In the genomic region with DNA sequence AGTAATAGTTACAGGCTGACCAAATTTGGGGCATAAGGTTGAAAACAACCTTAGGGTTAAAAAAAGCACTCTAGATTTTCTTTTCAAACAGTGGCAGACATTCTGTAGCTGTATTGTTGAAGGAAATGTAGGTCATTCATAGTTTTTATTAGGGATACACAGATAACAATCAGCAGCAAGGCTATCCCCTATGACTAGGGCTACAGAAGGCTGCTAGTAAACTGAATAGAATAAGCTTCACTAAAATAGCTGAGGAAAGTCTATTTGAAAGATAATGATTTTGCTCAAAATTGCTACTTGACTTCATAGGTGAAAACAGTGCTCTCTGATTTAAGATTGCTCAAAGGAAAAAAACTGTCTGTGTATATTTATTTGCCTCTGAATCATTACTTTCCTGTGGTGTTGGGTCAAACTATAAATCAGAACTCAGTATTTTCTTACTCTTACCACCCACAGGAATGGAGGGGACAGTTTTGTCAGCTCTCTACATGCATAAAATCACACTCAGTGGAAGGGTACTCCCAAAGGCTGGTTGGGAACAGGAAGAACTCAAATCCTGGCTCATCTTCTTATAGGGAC, we compare ENCODE assay signal across 23 cellular contexts. TPM values are rescaled to one million over a fixed set of nuclear protein-coding genes. Genes with fewer than 3 reads are reported as not detected.
A peak's percentile ranks its signal among the peaks of the same experiment; 100 is the strongest.
DNase-seq lines count a peak whose midpoint lies in the region; ATAC-seq, FAIRE-seq and TF ChIP-seq lines count a peak whose summit lies in the region.
"Had no signal": no experiment of that assay in that cellular context is flagged by ENCODE, and none has a peak within 500 bp of the region (broad histone marks: within the 10 kb centered on the region; RNA-seq: fewer than 3 reads in every experiment).

No MANE protein-coding gene starts in this region.

- CTCF ChIA-PET in PC-3 (lab: Charles Lee) (no interaction called here), K562 (lab: Yijun Ruan, JAX; ENCODE audit: low intra/inter-chr PET ratio) (no interaction called here)

- H3K4me2 ChIP-seq in PC-3 (ENCODE audit: low read length) = no peak overlapping the region
- H3K4me2 ChIP-seq in K562 (ENCODE audit: insufficient read depth, low read length) = no peak overlapping the region
- H3K4me2 ChIP-seq: PC-9 had no signal

- H3K27ac Mint-ChIP-seq in stimulated activated naive CD8-positive, alpha-beta T cell treated with anti-CD3 and anti-CD28 coated beads, Interleukin-15, amount 100 ng/mL, for 72 hours = no peak overlapping the region
- no peak overlapping the region for H3K27ac Mint-ChIP-seq in activated T-helper 2 cell treated with anti-CD3 and anti-CD28 coated beads, Interferon-gamma antibody, Interleukin-2, Interleukin-4, amounts not matched to agents 10 μg/mL and 5 μg/mL and 100 μg/mL, durations not matched to agents 14 hours and 24 hours and 36 hours
- H3K27ac Mint-ChIP-seq: CD4-positive, CD25-positive, alpha-beta regulatory T cell had no signal

- H3K79me2 ChIP-seq in PC-3 (ENCODE audit: low read length) = no peaks in the 10 kb centered on the region
- H3K79me2 ChIP-seq in K562 (ENCODE audit: control insufficient read depth, insufficient read depth, low read length) = no peaks in the 10 kb centered on the region

- H3K4me1 Mint-ChIP-seq in stimulated activated naive CD8-positive, alpha-beta T cell treated with anti-CD3 and anti-CD28 coated beads, Interleukin-15, amount 100 ng/mL, for 72 hours = no peaks in the 10 kb centered on the region
- H3K4me1 Mint-ChIP-seq in activated T-helper 2 cell treated with anti-CD3 and anti-CD28 coated beads, Interferon-gamma antibody, Interleukin-2, Interleukin-4, amounts not matched to agents 10 μg/mL and 5 μg/mL and 100 μg/mL, durations not matched to agents 14 hours and 24 hours and 36 hours (ENCODE audit: low read depth) = no peaks in the 10 kb centered on the region

- TF ChIP-seq EP300 in K562 (IDR thresholded peaks at IDR 0.05; ENCODE audit: low read length) = no peak

- H3K36me3 ChIP-seq in PC-3 (ENCODE audit: low read depth, low read length) (no peaks in the 10 kb centered on the region), K562 (ENCODE audit: control insufficient read depth, insufficient read depth, low read length) (no peaks in the 10 kb centered on the region), left ventricle myocardium inferior (no peaks in the 10 kb centered on the region)
- H3K36me3 ChIP-seq: BE2C had no signal

- no peak overlapping the region for H3K27ac ChIP-seq in PC-3 (ENCODE audit: low read length)
- H3K27ac ChIP-seq in K562 (ENCODE audit: extremely low read depth, low read depth, low read length) = no peak overlapping the region
- H3K27ac ChIP-seq in left ventricle myocardium inferior (replicated peaks) = no peak overlapping the region
- H3K27ac ChIP-seq: HL-60, PC-9, RWPE1 had no signal

- no peaks in the 10 kb centered on the region for H3K9me2 ChIP-seq in PC-3 (replicated peaks; ENCODE audit: low read length)

- in situ Hi-C loops in K562 (cut with MboI) = no loop called here

- POLR2A ChIA-PET in PC-3 (lab: Charles Lee; ENCODE audit: unreplicated experiment) (no interaction called here), K562 (lab: Yijun Ruan, JAX) (interaction anchor here (0.5 to 0.6 kb wide), 2 partner anchors 513 to 1469 kb away, joined by 3 read pairs; no protein-coding TSS in a partner anchor)

- no peaks in the 10 kb centered on the region for H3K9me1 ChIP-seq in K562 (ENCODE audit: control insufficient read depth, insufficient read depth, low read length)

- no peak for TF ChIP-seq RAD21 in K562 (CRISPR knock-in tag; conservative IDR thresholded peaks at IDR 0.05 in 1 of 2, IDR thresholded peaks at IDR 0.05 in 1 of 2)

- no peaks in the 10 kb centered on the region for H3F3A ChIP-seq in PC-3 (ENCODE audit: low read length, unreplicated experiment)

- intact Hi-C loops in PC-3 (cut with micrococcal nuclease) (no loop called here), K562 (cut with micrococcal nuclease) (no loop called here), left ventricle myocardium inferior (cut with micrococcal nuclease) (no loop called here)
- intact Hi-C loops in activated T-helper 2 cell treated with anti-CD3 and anti-CD28 coated beads, Interferon-gamma antibody, Interleukin-2, Interleukin-4, amounts not matched to agents 10 μg/mL and 5 μg/mL and 100 μg/mL, durations not matched to agents 14 hours and 24 hours and 36 hours (cut with micrococcal nuclease) = no loop called here

- FAIRE-seq in K562 (lab: Jason Lieb, UNC) = no peak

- H3K9me3 Mint-ChIP-seq in stimulated activated naive CD8-positive, alpha-beta T cell treated with anti-CD3 and anti-CD28 coated beads, Interleukin-15, amount 100 ng/mL, for 72 hours = no peaks in the 10 kb centered on the region
- H3K9me3 Mint-ChIP-seq in activated T-helper 2 cell treated with anti-CD3 and anti-CD28 coated beads, Interferon-gamma antibody, Interleukin-2, Interleukin-4, amounts not matched to agents 10 μg/mL and 5 μg/mL and 100 μg/mL, durations not matched to agents 14 hours and 24 hours and 36 hours = peaks cover 8% of the 10 kb centered on the region

- H3K4me3 ChIP-seq in PC-3 (ENCODE audit: low read length) (no peak overlapping the region), K562 (no peak overlapping the region), left ventricle myocardium inferior (no peak overlapping the region)
- H3K4me3 ChIP-seq: PC-9 had no signal

- no peak for DNase-seq in stimulated activated naive CD8-positive, alpha-beta T cell treated with anti-CD3 and anti-CD28 coated beads, Interleukin-15, amount 100 ng/mL, for 72 hours
- no peak for DNase-seq in stimulated activated naive CD8-positive, alpha-beta T cell treated with anti-CD3 and anti-CD28 coated beads, Interleukin-15, Interleukin-2, amounts not matched to agents 100 U/mL and 50 U/mL, for 24 hours
- DNase-seq in PC-3 (no peak), K562 (ENCODE audit: extremely low read depth in 1 of 4, low spot score in 3 of 4) (no peak), medulla oblongata (ENCODE audit: extremely low spot score) (no peak), left ventricle myocardium inferior (no peak)
- no peak for DNase-seq in activated T-helper 2 cell treated with anti-CD3 and anti-CD28 coated beads, Interferon-gamma antibody, Interleukin-2, Interleukin-4, amounts not matched to agents 10 μg/mL and 5 μg/mL and 100 μg/mL, durations not matched to agents 14 hours and 24 hours and 36 hours (ENCODE audit: low spot score)
- DNase-seq: 8988T, BE2C, Caco-2, GF-D8, Karpas-422, MM.1S, NCI-H1092 treated with DMSO at 0.1 percent for 48 hours, NCI-H146, NCI-H2081, NCI-H510A treated with DMSO at 0.1 percent for 48 hours, PC-9, SIG-M5 had no signal

- H3K9me3 ChIP-seq in PC-3 (ENCODE audit: low read length) (no peaks in the 10 kb centered on the region), K562 (replicated peaks; ENCODE audit: control insufficient read depth, insufficient read depth, low read depth, low read length) (no peaks in the 10 kb centered on the region), left ventricle myocardium inferior (replicated peaks) (no peaks in the 10 kb centered on the region)
- H3K9me3 ChIP-seq: BE2C, Caco-2 had no signal

- H3K27me3 Mint-ChIP-seq in stimulated activated naive CD8-positive, alpha-beta T cell treated with anti-CD3 and anti-CD28 coated beads, Interleukin-15, amount 100 ng/mL, for 72 hours = no peaks in the 10 kb centered on the region
- H3K27me3 Mint-ChIP-seq in activated T-helper 2 cell treated with anti-CD3 and anti-CD28 coated beads, Interferon-gamma antibody, Interleukin-2, Interleukin-4, amounts not matched to agents 10 μg/mL and 5 μg/mL and 100 μg/mL, durations not matched to agents 14 hours and 24 hours and 36 hours (ENCODE audit: low read depth) = no peaks in the 10 kb centered on the region
- H3K27me3 Mint-ChIP-seq: CD4-positive, CD25-positive, alpha-beta regulatory T cell had no signal

- peak; percentile 33 for ATAC-seq in stimulated activated naive CD8-positive, alpha-beta T cell treated with anti-CD3 and anti-CD28 coated beads, Interleukin-15, amount 100 ng/mL, for 72 hours
- no peak for ATAC-seq in stimulated activated naive CD8-positive, alpha-beta T cell treated with anti-CD3 and anti-CD28 coated beads, Interleukin-15, Interleukin-2, amounts not matched to agents 100 U/mL and 50 U/mL, for 24 hours
- ATAC-seq in PC-3 = peak; percentile 42
- no peak for ATAC-seq in K562
- ATAC-seq in HG03378 (IDR thresholded peaks at IDR 0.05; ENCODE audit: unreplicated experiment) = no peak

- no peaks in the 10 kb centered on the region for H3K27me3 ChIP-seq in PC-3 (ENCODE audit: low read length)
- H3K27me3 ChIP-seq in K562 (ENCODE audit: control insufficient read depth in 2 of 2, insufficient read depth in 2 of 2, low read length in 2 of 2) = no peaks in the 10 kb centered on the region
- no peaks in the 10 kb centered on the region for H3K27me3 ChIP-seq in left ventricle myocardium inferior (ENCODE audit: low read depth)
- H3K27me3 ChIP-seq: BE2C had no signal

- no peaks in the 10 kb centered on the region for H4K20me1 ChIP-seq in PC-3 (ENCODE audit: low read length)
- H4K20me1 ChIP-seq in K562 (replicated peaks; ENCODE audit: control insufficient read depth, insufficient read depth, low read length) = no peaks in the 10 kb centered on the region

- H2AFZ ChIP-seq in PC-3 (ENCODE audit: low read length) = no peak overlapping the region
- H2AFZ ChIP-seq in K562 (ENCODE audit: low read depth, low read length) = no peak overlapping the region
- H2AFZ ChIP-seq: PC-9 had no signal

- H3K4me3 Mint-ChIP-seq in stimulated activated naive CD8-positive, alpha-beta T cell treated with anti-CD3 and anti-CD28 coated beads, Interleukin-15, amount 100 ng/mL, for 72 hours = no peak overlapping the region
- no peak overlapping the region for H3K4me3 Mint-ChIP-seq in activated T-helper 2 cell treated with anti-CD3 and anti-CD28 coated beads, Interferon-gamma antibody, Interleukin-2, Interleukin-4, amounts not matched to agents 10 μg/mL and 5 μg/mL and 100 μg/mL, durations not matched to agents 14 hours and 24 hours and 36 hours (ENCODE audit: low read depth)
- H3K4me3 Mint-ChIP-seq: CD4-positive, CD25-positive, alpha-beta regulatory T cell had no signal

- no peak for TF ChIP-seq POLR2A in K562 (conservative IDR thresholded peaks at IDR 0.05)

- H3K9ac ChIP-seq in PC-3 (ENCODE audit: low read length) (no peak overlapping the region), K562 (ENCODE audit: insufficient read depth in 1 of 2, low read depth in 2 of 2, low read length in 2 of 2) (no peak overlapping the region)

- BruUV-seq in PC-3 (replicated peaks; lab: Mats Ljungman, UMichigan) = no TSS peak
- BruUV-seq in K562 (replicated peaks; lab: Mats Ljungman, UMichigan) = no TSS peak

- TF ChIP-seq CTCF in PC-3 (conservative IDR thresholded peaks at IDR 0.05; ENCODE audit: low read depth, low read length) = no peak
- no peak for TF ChIP-seq CTCF in K562 (IDR thresholded peaks at IDR 0.05 in 2 of 3, conservative IDR thresholded peaks at IDR 0.05 in 1 of 3; ENCODE audit: insufficient read depth in 2 of 3, low read depth in 1 of 3, low read length in 3 of 3)
- TF ChIP-seq CTCF in left ventricle myocardium inferior (IDR thresholded peaks at IDR 0.05; ENCODE audit: borderline replicate concordance) = no peak

- no peaks in the 10 kb centered on the region for H3K4me1 ChIP-seq in PC-3 (ENCODE audit: insufficient read depth, low read length)
- H3K4me1 ChIP-seq in K562 (replicated peaks in 1 of 2; ENCODE audit: control insufficient read depth in 2 of 2, insufficient read depth in 2 of 2, low read length in 2 of 2) = no peaks in the 10 kb centered on the region
- no peaks in the 10 kb centered on the region for H3K4me1 ChIP-seq in left ventricle myocardium inferior
- H3K4me1 ChIP-seq: BE2C, Caco-2 had no signal

- peaks cover 7% of the 10 kb centered on the region for H3K36me3 Mint-ChIP-seq in activated T-helper 2 cell treated with anti-CD3 and anti-CD28 coated beads, Interferon-gamma antibody, Interleukin-2, Interleukin-4, amounts not matched to agents 10 μg/mL and 5 μg/mL and 100 μg/mL, durations not matched to agents 14 hours and 24 hours and 36 hours (ENCODE audit: low read depth)

RNA-seq across cellular contexts. Expression of gene RPGRIP1L, which starts 24.8 kb away (rescaled TPM):
- 3.8 and 4.6 TPM in 2 replicates for total RNA-seq in PC-3 (2014; rRNA removed)
- total RNA-seq in K562 (2011; cell fraction: chromatin; rRNA removed; ENCODE audit: low replicate concordance) = 6.5 and 20.7 TPM in 2 replicates
- total RNA-seq in K562 (2011; cell fraction: nucleolus; rRNA removed) = 4.6 and 4.8 TPM in 2 replicates
- total RNA-seq in K562 (2011; cell fraction: nucleoplasm; rRNA removed) = 5.9 and 13.7 TPM in 2 replicates
- total RNA-seq in K562 (2014; rRNA removed) = 3.2 and 3.6 TPM in 2 replicates
- total RNA-seq in K562 (2014; rRNA removed; fragmentation: Illumina TruSeq; extraction: Trizol) = 6.7 and 8.4 TPM in 2 replicates
- 5.2 and 7.4 TPM in 2 replicates for total RNA-seq in K562 (2015; rRNA removed; fragmentation: Illumina TruSeq; extraction: Trizol)
- total RNA-seq in K562 (2021) = 4.5 and 5.3 TPM in 2 replicates
- 7.7 and 7.8 TPM in 2 replicates for polyA plus RNA-seq in K562 (2011; rRNA removed)
- polyA plus RNA-seq in K562 (2011; cell fraction: cytosol; rRNA removed) = 1.4 and 3.8 TPM in 2 replicates
- polyA plus RNA-seq in K562 (2011; cell fraction: nucleus; rRNA removed) = 6.1 and 8.4 TPM in 2 replicates
- polyA plus RNA-seq in K562 (2012) = 3.1 and 5.0 TPM in 2 replicates
- polyA plus RNA-seq in K562 (2014; fragmentation: Illumina TruSeq; extraction: Trizol) = 4.7 and 4.9 TPM in 2 replicates
- polyA plus RNA-seq in K562 (2014; fragmentation: Nextera tagmentation; extraction: Ambion mirVana) = 1 to 10 TPM; 5.8 to 6.3 TPM
- 4.0 and 5.4 TPM in 2 replicates for polyA plus RNA-seq in K562 (2014; rRNA removed)
- 12.4 and 15.1 TPM in 2 replicates for polyA minus RNA-seq in K562 (2011; rRNA and poly(A)+ RNA removed)
- polyA minus RNA-seq in K562 (2011; cell fraction: cytosol; rRNA and poly(A)+ RNA removed) = 1.7 and 3.5 TPM in 2 replicates
- polyA minus RNA-seq in K562 (2011; cell fraction: nucleus; rRNA and poly(A)+ RNA removed) = 10.8 and 20.4 TPM in 2 replicates
- 7.7 and 9.6 TPM in 2 replicates for total RNA-seq in activated T-helper 2 cell treated with anti-CD3 and anti-CD28 coated beads, Interferon-gamma antibody, Interleukin-2, Interleukin-4, amounts not matched to agents 10 μg/mL and 5 μg/mL and 100 μg/mL, durations not matched to agents 14 hours and 24 hours and 36 hours
- 1.7 TPM for total RNA-seq in left ventricle myocardium inferior

RNA-seq across cellular contexts. Expression of gene FTO, which starts 25.1 kb away (rescaled TPM):
- total RNA-seq in PC-3 (2014; rRNA removed) = 27.0 and 32.7 TPM in 2 replicates
- 30.6 and 40.9 TPM in 2 replicates for total RNA-seq in K562 (2011; cell fraction: chromatin; rRNA removed; ENCODE audit: low replicate concordance)
- total RNA-seq in K562 (2011; cell fraction: nucleolus; rRNA removed) = 21.8 and 22.9 TPM in 2 replicates
- 21.9 and 26.8 TPM in 2 replicates for total RNA-seq in K562 (2011; cell fraction: nucleoplasm; rRNA removed)
- total RNA-seq in K562 (2014; rRNA removed) = 14.2 and 16.9 TPM in 2 replicates
- total RNA-seq in K562 (2014; rRNA removed; fragmentation: Illumina TruSeq; extraction: Trizol) = 26.7 and 28.6 TPM in 2 replicates
- total RNA-seq in K562 (2015; rRNA removed; fragmentation: Illumina TruSeq; extraction: Trizol) = 26.7 and 28.0 TPM in 2 replicates
- total RNA-seq in K562 (2021) = 25.1 and 25.5 TPM in 2 replicates
- polyA plus RNA-seq in K562 (2011; rRNA removed) = 20.9 and 23.1 TPM in 2 replicates
- 15.3 and 20.2 TPM in 2 replicates for polyA plus RNA-seq in K562 (2011; cell fraction: cytosol; rRNA removed)
- polyA plus RNA-seq in K562 (2011; cell fraction: nucleus; rRNA removed) = 8.2 and 10.1 TPM in 2 replicates
- polyA plus RNA-seq in K562 (2012) = 13.2 and 16.8 TPM in 2 replicates
- polyA plus RNA-seq in K562 (2014; fragmentation: Illumina TruSeq; extraction: Trizol) = 21.9 and 27.7 TPM in 2 replicates
- polyA plus RNA-seq in K562 (2014; fragmentation: Nextera tagmentation; extraction: Ambion mirVana) = 10 to 100 TPM; 11.3 to 25.8 TPM
- polyA plus RNA-seq in K562 (2014; rRNA removed) = 12.3 and 14.0 TPM in 2 replicates
- polyA minus RNA-seq in K562 (2011; rRNA and poly(A)+ RNA removed) = 57.6 and 58.7 TPM in 2 replicates
- polyA minus RNA-seq in K562 (2011; cell fraction: cytosol; rRNA and poly(A)+ RNA removed) = 17.7 and 27.1 TPM in 2 replicates
- 19.1 and 36.2 TPM in 2 replicates for polyA minus RNA-seq in K562 (2011; cell fraction: nucleus; rRNA and poly(A)+ RNA removed)
- 62.1 and 62.7 TPM in 2 replicates for total RNA-seq in activated T-helper 2 cell treated with anti-CD3 and anti-CD28 coated beads, Interferon-gamma antibody, Interleukin-2, Interleukin-4, amounts not matched to agents 10 μg/mL and 5 μg/mL and 100 μg/mL, durations not matched to agents 14 hours and 24 hours and 36 hours
- total RNA-seq in left ventricle myocardium inferior = 78.4 TPM

Comparison
In these comparisons a context has a peak if more than half of its experiments do, and no peak if none do; other contexts are left out.
1. ATAC-seq: peak in stimulated activated naive CD8-positive, alpha-beta T cell treated with anti-CD3 and anti-CD28 coated beads, Interleukin-15, amount 100 ng/mL, for 72 hours (single experiment) and PC-3 (single experiment); none in stimulated activated naive CD8-positive, alpha-beta T cell treated with anti-CD3 and anti-CD28 coated beads, Interleukin-15, Interleukin-2, amounts not matched to agents 100 U/mL and 50 U/mL, for 24 hours (single experiment), K562 (single experiment) and HG03378 (single experiment).